Comparison of ENCODE assay signal across 12 cellular contexts in genomic region chr14:68945585-68946289, GRCh38. TPM values are rescaled to one million over a fixed set of nuclear protein-coding genes. Genes with fewer than 3 reads are reported as not detected.
DNase-seq lines count a peak whose midpoint lies in the region; ATAC-seq, FAIRE-seq and TF ChIP-seq lines count a peak whose summit lies in the region.
"Had no signal": no experiment of that assay in that cellular context is flagged by ENCODE, and none has a peak within 500 bp of the region (broad histone marks: within the 10 kb centered on the region; RNA-seq: fewer than 3 reads in every experiment).

No MANE protein-coding gene starts in this region.

- no peak overlapping the region for H3K4me3 Mint-ChIP-seq in T-helper 17 cell
- no peak overlapping the region for H3K4me3 Mint-ChIP-seq in stimulated activated naive B cell treated with anti-CD40 and anti-IgM and Interleukin-4, amounts not matched to agents 10 μg/mL and 1 μg/mL and 100 μg/mL, for 72 hours
- H3K4me3 Mint-ChIP-seq: activated CD4-positive, alpha-beta memory T cell treated with anti-CD3 and anti-CD28 coated beads, Interleukin-2, amount 10 ng/mL, durations not matched to agents 7 days and 5 days had no signal

- FAIRE-seq in keratinocyte (lab: Jason Lieb, UNC) = peak; percentile 55

- peaks cover 13 to 57% of the 10 kb centered on the region in 2 experiments for H3K36me3 ChIP-seq in keratinocyte (ENCODE audit: control insufficient read depth in 2 of 2, extremely low read depth in 1 of 2, insufficient read depth in 2 of 2, low read length in 2 of 2)
- no peaks in the 10 kb centered on the region for H3K36me3 ChIP-seq in HAP-1 (replicated peaks)

- H3K27me3 Mint-ChIP-seq in T-helper 17 cell = no peaks in the 10 kb centered on the region
- peaks cover 0 to 4% of the 10 kb centered on the region in 2 donors for H3K27me3 Mint-ChIP-seq in stimulated activated naive B cell treated with anti-CD40 and anti-IgM and Interleukin-4, amounts not matched to agents 10 μg/mL and 1 μg/mL and 100 μg/mL, for 72 hours
- H3K27me3 Mint-ChIP-seq: activated CD4-positive, alpha-beta memory T cell treated with anti-CD3 and anti-CD28 coated beads, Interleukin-2, amount 10 ng/mL, durations not matched to agents 7 days and 5 days had no signal

- no peaks in the 10 kb centered on the region for H3K9me3 Mint-ChIP-seq in stimulated activated naive B cell treated with anti-CD40 and anti-IgM and Interleukin-4, amounts not matched to agents 10 μg/mL and 1 μg/mL and 100 μg/mL, for 72 hours
- H3K9me3 Mint-ChIP-seq: activated CD4-positive, alpha-beta memory T cell treated with anti-CD3 and anti-CD28 coated beads, Interleukin-2, amount 10 ng/mL, durations not matched to agents 7 days and 5 days had no signal

- H3K27me3 ChIP-seq in keratinocyte (ENCODE audit: control insufficient read depth, extremely low read depth, insufficient read depth, low read length) (no peaks in the 10 kb centered on the region), HAP-1 (ENCODE audit: low read depth) (no peaks in the 10 kb centered on the region)

- no peak overlapping the region for H2AFZ ChIP-seq in keratinocyte (ENCODE audit: control insufficient read depth, low read length)

- peak overlapping the region; percentile 58 for H3K27ac ChIP-seq in keratinocyte (ENCODE audit: control insufficient read depth, insufficient read depth, low read length)

- no peaks in the 10 kb centered on the region for H3K9me3 ChIP-seq in T-helper 17 cell (ENCODE audit: control insufficient read depth, low read length, poor library complexity, severe bottlenecking)
- no peaks in the 10 kb centered on the region for H3K9me3 ChIP-seq in keratinocyte (ENCODE audit: control insufficient read depth, low read depth, low read length)
- no peaks in the 10 kb centered on the region for H3K9me3 ChIP-seq in HAP-1

- peaks cover 30% of the 10 kb centered on the region for H4K20me1 ChIP-seq in keratinocyte (ENCODE audit: control insufficient read depth, extremely low read depth, insufficient read depth, low read length)

- no peak overlapping the region for H3K9ac ChIP-seq in keratinocyte (ENCODE audit: control insufficient read depth, extremely low read depth, insufficient read depth, low read length)

- peak overlapping the region in 1 of 3 experiments; percentile 20 for H3K4me3 ChIP-seq in keratinocyte (ENCODE audit: control insufficient read depth in 2 of 3, extremely low read depth in 1 of 3, insufficient read depth in 2 of 3, low read depth in 1 of 3, low read length in 3 of 3)
- no peak overlapping the region for H3K4me3 ChIP-seq in HAP-1

- peak overlapping the region; percentile 43 for H3K4me2 ChIP-seq in keratinocyte (ENCODE audit: control insufficient read depth, extremely low read depth, insufficient read depth, low read depth, low read length)

- H3K9me1 ChIP-seq in keratinocyte (ENCODE audit: control insufficient read depth, extremely low read depth, insufficient read depth, low read length) = peaks cover 12% of the 10 kb centered on the region

- H3K4me1 ChIP-seq in keratinocyte (ENCODE audit: control insufficient read depth, extremely low read depth, insufficient read depth, low read length) = peaks cover 100% of the 10 kb centered on the region
- peaks cover 9% of the 10 kb centered on the region for H3K4me1 ChIP-seq in HAP-1

- peaks cover 20% of the 10 kb centered on the region for H3K4me1 Mint-ChIP-seq in T-helper 17 cell
- H3K4me1 Mint-ChIP-seq in stimulated activated naive B cell treated with anti-CD40 and anti-IgM and Interleukin-4, amounts not matched to agents 10 μg/mL and 1 μg/mL and 100 μg/mL, for 72 hours = peaks cover 16 to 35% of the 10 kb centered on the region in 2 donors

- peaks cover 98% of the 10 kb centered on the region for H3K79me2 ChIP-seq in keratinocyte (ENCODE audit: control insufficient read depth, insufficient read depth, low read length)

- TF ChIP-seq CTCF in keratinocyte (optimal IDR thresholded peaks at IDR 0.05 in 1 of 3, IDR thresholded peaks at IDR 0.05 in 1 of 3, conservative IDR thresholded peaks at IDR 0.05 in 1 of 3; ENCODE audit: extremely low read depth in 1 of 3, insufficient read depth in 2 of 3, low read length in 3 of 3) = no peak

- dilution Hi-C loops in keratinocyte (cut with MboI; ENCODE audit: extremely low pct_ligation_motif_present, low sequenced_read_pairs) = no loop called here

- ATAC-seq in T-helper 17 cell = no peak
- ATAC-seq in stimulated activated naive B cell treated with anti-CD40 and anti-IgM and Interleukin-4, amounts not matched to agents 10 μg/mL and 1 μg/mL and 100 μg/mL, for 72 hours (replicated peaks) = peak in 1 of 2 donors; percentile 14

- peak; percentile 31 for DNase-seq in NCI-H2107 treated with DMSO at 0.1 percent for 48 hours (lab: John Stamatoyannopoulos, UW; ENCODE audit: unreplicated experiment)
- no peak for DNase-seq in NCI-H2107 (lab: John Stamatoyannopoulos, UW)
- no peak for DNase-seq in T-helper 17 cell
- DNase-seq in keratinocyte (ENCODE audit: low read depth, low spot score) = no peak
- DNase-seq in stimulated activated naive B cell treated with anti-CD40 and anti-IgM and Interleukin-4, amounts not matched to agents 10 μg/mL and 1 μg/mL and 100 μg/mL, for 72 hours = no peak
- no peak for DNase-seq in HPDE6-E6E7 (ENCODE audit: extremely low spot score)
- no peak for DNase-seq in HAP-1 (ENCODE audit: low spot score in 2 of 2)
- no peak for DNase-seq in GF-D8 (lab: John Stamatoyannopoulos, UW)
- DNase-seq: activated CD4-positive, alpha-beta memory T cell treated with anti-CD3 and anti-CD28 coated beads, Interleukin-2, amount 10 ng/mL, durations not matched to agents 7 days and 5 days; HCEC 1CT; islet precursor cell; stimulated activated CD4-positive, alpha-beta T cell treated with anti-CD3 and anti-CD28 coated beads, Interleukin-4, amount 100 ng/mL, for 1 hour had no signal

- H3K27ac Mint-ChIP-seq in T-helper 17 cell = peak overlapping the region; percentile 51
- H3K27ac Mint-ChIP-seq in stimulated activated naive B cell treated with anti-CD40 and anti-IgM and Interleukin-4, amounts not matched to agents 10 μg/mL and 1 μg/mL and 100 μg/mL, for 72 hours = peak overlapping the region; percentile 5
- H3K27ac Mint-ChIP-seq: activated CD4-positive, alpha-beta memory T cell treated with anti-CD3 and anti-CD28 coated beads, Interleukin-2, amount 10 ng/mL, durations not matched to agents 7 days and 5 days had no signal

- in situ Hi-C loops in HAP-1 (cut with MboI; ENCODE audit: low sequenced_read_pairs) = no loop called here

- H3K36me3 Mint-ChIP-seq in T-helper 17 cell (ENCODE audit: low read depth) = peaks cover 2% of the 10 kb centered on the region
- H3K36me3 Mint-ChIP-seq in stimulated activated naive B cell treated with anti-CD40 and anti-IgM and Interleukin-4, amounts not matched to agents 10 μg/mL and 1 μg/mL and 100 μg/mL, for 72 hours = no peaks in the 10 kb centered on the region

RNA-seq across cellular contexts. Expression of gene ACTN1, which starts 33.4 kb away (rescaled TPM):
- 10 to 100 TPM; 36.8 to 88.9 TPM for total RNA-seq in T-helper 17 cell
- 394 to 1,027 TPM (median 558 TPM) in 3 replicates for polyA plus RNA-seq in keratinocyte
- polyA plus RNA-seq in keratinocyte (2011; ENCODE audit: low read depth) = 195 TPM
- polyA plus RNA-seq in keratinocyte (2011; cell fraction: cytosol; rRNA removed) = 508 and 647 TPM in 2 replicates
- 807 and 940 TPM in 2 replicates for polyA plus RNA-seq in keratinocyte (2011; cell fraction: nucleus; rRNA removed)
- 200 and 858 TPM in 2 replicates for polyA plus RNA-seq in keratinocyte (2012; ENCODE audit: low replicate concordance)
- 613 to 2,215 TPM (median 836 TPM) in 3 replicates for polyA minus RNA-seq in keratinocyte
- 1,064 TPM for polyA minus RNA-seq in keratinocyte (2011; cell fraction: cytosol; rRNA and poly(A)+ RNA removed)
- polyA minus RNA-seq in keratinocyte (2011; cell fraction: nucleus; rRNA and poly(A)+ RNA removed) = 724 and 945 TPM in 2 replicates
